ENCODE assay signal across 8 cellular contexts in genomic region chr5:78008356-78008967, GRCh38.
DNase-seq lines count a peak whose midpoint lies in the region; ATAC-seq and TF ChIP-seq lines count a peak whose summit lies in the region.

No MANE protein-coding gene starts in this region.

- 48 to 58% methylated on average over 1 of the region's 1 CpG for WGBS in upper lobe of left lung, 2 donors

- peaks cover 0 to 4% (median 1%) of the 10 kb centered on the region in 4 donors for H3K4me1 ChIP-seq in upper lobe of left lung

- no peaks in the 10 kb centered on the region for H3K9me3 Mint-ChIP-seq in activated CD8-positive, alpha-beta T cell treated with anti-CD3 and anti-CD28 coated beads for 36 hours
- H3K9me3 Mint-ChIP-seq in activated CD8-positive, alpha-beta T cell treated with anti-CD3 and anti-CD28 coated beads, Interleukin-2, amount 10 ng/mL, durations not matched to agents 7 days and 5 days (ENCODE audit: insufficient read depth): no peaks in the 10 kb centered on the region

- DNase-seq in activated CD8-positive, alpha-beta T cell treated with anti-CD3 and anti-CD28 coated beads for 36 hours: peak; percentile 14
- no peak for DNase-seq in activated CD8-positive, alpha-beta T cell treated with anti-CD3 and anti-CD28 coated beads, Interleukin-2, amount 10 ng/mL, durations not matched to agents 7 days and 5 days
- DNase-seq in NCI-H1694 (lab: John Stamatoyannopoulos, UW) (peak; percentile 34), amniotic epithelial cell (ENCODE audit: low read depth) (peak; percentile 57), inferior parietal cortex (ENCODE audit: extremely low spot score) (peak; percentile 84), upper lobe of left lung (no peak), posterior vena cava (ENCODE audit: low spot score) (no peak)
- no peak for DNase-seq in stimulated activated CD4-positive, alpha-beta T cell treated with anti-CD3 and anti-CD28 coated beads, Interleukin-12 subunit alpha, Interleukin-12 subunit beta, amount 100 ng/mL, for 4 hours

- H3K27ac ChIP-seq in upper lobe of left lung: no peak overlapping the region

- no peak for ATAC-seq in activated CD8-positive, alpha-beta T cell treated with anti-CD3 and anti-CD28 coated beads for 36 hours
- ATAC-seq in activated CD8-positive, alpha-beta T cell treated with anti-CD3 and anti-CD28 coated beads, Interleukin-2, amount 10 ng/mL, durations not matched to agents 7 days and 5 days: no peak
- ATAC-seq in upper lobe of left lung (ENCODE audit: low FRiP score in 2 of 2): no peak

- intact Hi-C loops in activated CD8-positive, alpha-beta T cell treated with anti-CD3 and anti-CD28 coated beads for 36 hours (cut with micrococcal nuclease): no loop called here
- intact Hi-C loops in posterior vena cava (cut with DNase I): no loop called here

- POLR2A ChIA-PET in activated CD8-positive, alpha-beta T cell treated with anti-CD3 and anti-CD28 coated beads for 36 hours (lab: Charles Lee): no interaction called here
- POLR2A ChIA-PET in activated CD8-positive, alpha-beta T cell treated with anti-CD3 and anti-CD28 coated beads, Interleukin-2, amount 10 ng/mL, durations not matched to agents 7 days and 5 days (lab: Charles Lee): no interaction called here

- no peak for TF ChIP-seq POLR2A in upper lobe of left lung (IDR thresholded peaks at IDR 0.05)

- H3K36me3 Mint-ChIP-seq in activated CD8-positive, alpha-beta T cell treated with anti-CD3 and anti-CD28 coated beads for 36 hours (ENCODE audit: low read depth): no peaks in the 10 kb centered on the region
- H3K36me3 Mint-ChIP-seq in activated CD8-positive, alpha-beta T cell treated with anti-CD3 and anti-CD28 coated beads, Interleukin-2, amount 10 ng/mL, durations not matched to agents 7 days and 5 days (ENCODE audit: low read depth): no peaks in the 10 kb centered on the region

- CTCF ChIA-PET in activated CD8-positive, alpha-beta T cell treated with anti-CD3 and anti-CD28 coated beads for 36 hours (lab: Charles Lee): interaction anchor here (1.3 kb wide), 1 partner anchor 11 kb away, joined by 5 read pairs; no protein-coding TSS in a partner anchor
- CTCF ChIA-PET in activated CD8-positive, alpha-beta T cell treated with anti-CD3 and anti-CD28 coated beads, Interleukin-2, amount 10 ng/mL, durations not matched to agents 7 days and 5 days (lab: Charles Lee): interaction anchor here (0.9 kb wide), 1 partner anchor 303 kb away, joined by 3 read pairs; no protein-coding TSS in a partner anchor

- H3K9me3 ChIP-seq in upper lobe of left lung: no peaks in the 10 kb centered on the region

- no peaks in the 10 kb centered on the region for H3K27me3 ChIP-seq in upper lobe of left lung

- no peaks in the 10 kb centered on the region for H3K27me3 Mint-ChIP-seq in activated CD8-positive, alpha-beta T cell treated with anti-CD3 and anti-CD28 coated beads for 36 hours
- H3K27me3 Mint-ChIP-seq in activated CD8-positive, alpha-beta T cell treated with anti-CD3 and anti-CD28 coated beads, Interleukin-2, amount 10 ng/mL, durations not matched to agents 7 days and 5 days (ENCODE audit: low read depth): no peaks in the 10 kb centered on the region

- no peak overlapping the region for H3K27ac Mint-ChIP-seq in activated CD8-positive, alpha-beta T cell treated with anti-CD3 and anti-CD28 coated beads for 36 hours
- no peak overlapping the region for H3K27ac Mint-ChIP-seq in activated CD8-positive, alpha-beta T cell treated with anti-CD3 and anti-CD28 coated beads, Interleukin-2, amount 10 ng/mL, durations not matched to agents 7 days and 5 days

- TF ChIP-seq EP300 in upper lobe of left lung (IDR thresholded peaks at IDR 0.05): no peak

- no peaks in the 10 kb centered on the region for H3K36me3 ChIP-seq in upper lobe of left lung

- H3K4me3 ChIP-seq in upper lobe of left lung: no peak overlapping the region

- H3K4me3 Mint-ChIP-seq in activated CD8-positive, alpha-beta T cell treated with anti-CD3 and anti-CD28 coated beads for 36 hours: no peak overlapping the region
- H3K4me3 Mint-ChIP-seq in activated CD8-positive, alpha-beta T cell treated with anti-CD3 and anti-CD28 coated beads, Interleukin-2, amount 10 ng/mL, durations not matched to agents 7 days and 5 days: no peak overlapping the region

- H3K4me1 Mint-ChIP-seq in activated CD8-positive, alpha-beta T cell treated with anti-CD3 and anti-CD28 coated beads for 36 hours (ENCODE audit: low read depth): no peaks in the 10 kb centered on the region
- no peaks in the 10 kb centered on the region for H3K4me1 Mint-ChIP-seq in activated CD8-positive, alpha-beta T cell treated with anti-CD3 and anti-CD28 coated beads, Interleukin-2, amount 10 ng/mL, durations not matched to agents 7 days and 5 days (ENCODE audit: low read depth)

- TF ChIP-seq CTCF in activated CD8-positive, alpha-beta T cell treated with anti-CD3 and anti-CD28 coated beads for 36 hours (IDR thresholded peaks at IDR 0.05): peak; percentile 53
- peak; percentile 18 to 50 (median 44) for TF ChIP-seq CTCF in upper lobe of left lung (IDR thresholded peaks at IDR 0.05)

Comparison
In these comparisons a context has a peak if more than half of its experiments do, and no peak if none do; other contexts are left out.
1. DNase-seq: peak in activated CD8-positive, alpha-beta T cell treated with anti-CD3 and anti-CD28 coated beads for 36 hours (single experiment), NCI-H1694 (single experiment), amniotic epithelial cell (single experiment) and inferior parietal cortex (single experiment); none in activated CD8-positive, alpha-beta T cell treated with anti-CD3 and anti-CD28 coated beads, Interleukin-2, amount 10 ng/mL, durations not matched to agents 7 days and 5 days (single experiment), upper lobe of left lung (0 of 2), posterior vena cava (single experiment) and stimulated activated CD4-positive, alpha-beta T cell treated with anti-CD3 and anti-CD28 coated beads, Interleukin-12 subunit alpha, Interleukin-12 subunit beta, amount 100 ng/mL, for 4 hours (single experiment).